Comparison of ENCODE assay signal across 8 cellular contexts in genomic region chr13:108218044-108218974, GRCh38. TPM values are rescaled to one million over a fixed set of nuclear protein-coding genes. Genes with fewer than 3 reads are reported as not detected.
DNase-seq lines count a peak whose midpoint lies in the region.

TSS of gene ABHD13 (plus strand) at chr13:108218392. CDS start at chr13:108229219, 10,827 bp downstream.

- peak within 1 kb of the TSS; percentile 59 for H2AFZ ChIP-seq in neuron (ENCODE audit: low read depth, low read length)

- H3K9me3 ChIP-seq in HAP-1 (no peaks in the 10 kb centered on the region), MG63 (no peaks in the 10 kb centered on the region), neuron (ENCODE audit: low read length) (no peaks in the 10 kb centered on the region)

- DNase-seq in GDM1 (lab: John Stamatoyannopoulos, UW) (peak; percentile 93), HAP-1 (ENCODE audit: low spot score in 2 of 2) (peak; percentile 88 to 94), MG63 (peak; percentile 90), SIG-M5 (lab: John Stamatoyannopoulos, UW) (peak; percentile 67), foreskin melanocyte (peak; percentile 87), stromal cell of bone marrow (ENCODE audit: low read depth) (peak; percentile 76)
- DNase-seq in activated gamma-delta T cell treated with anti-CD3 and anti-CD28 coated beads, Interleukin-2, amount 50 U/mL, for 16 hours (ENCODE audit: low read depth), result peak; percentile 84

- peaks cover 11% of the 10 kb centered on the region for H3K4me1 ChIP-seq in HAP-1
- peaks cover 28% of the 10 kb centered on the region for H3K4me1 ChIP-seq in neuron (ENCODE audit: insufficient read depth, low read length)

- H3K27me3 ChIP-seq in HAP-1 (ENCODE audit: low read depth), result no peaks in the 10 kb centered on the region
- H3K27me3 ChIP-seq in MG63, result no peaks in the 10 kb centered on the region
- no peaks in the 10 kb centered on the region for H3K27me3 ChIP-seq in neuron (ENCODE audit: insufficient read depth, low read length)

- in situ Hi-C loops in HAP-1 (cut with MboI; ENCODE audit: low sequenced_read_pairs), result no loop called here

- H3K36me3 ChIP-seq in HAP-1 (replicated peaks) (no peaks in the 10 kb centered on the region), MG63 (no peaks in the 10 kb centered on the region), neuron (ENCODE audit: insufficient read depth, low read length) (peaks cover 1% of the 10 kb centered on the region)

- H3K4me3 ChIP-seq in HAP-1 (peak within 1 kb of the TSS; percentile 65), MG63 (peak within 1 kb of the TSS; percentile 98), neuron (ENCODE audit: low read length) (peak within 1 kb of the TSS; percentile 72)

RNA-seq across cellular contexts. Expression of gene ABHD13, which starts in this region (rescaled TPM):
- 3.3 and 8.4 TPM in 2 replicates for total RNA-seq in MG63 (2014; rRNA removed; shearing (Covaris generic); ENCODE audit: low replicate concordance)

Comparison
In these comparisons a context has a peak if more than half of its experiments do, and no peak if none do; other contexts are left out.
1. Peak in every context shown above with its lines: DNase-seq and H3K4me3 ChIP-seq.